In the genomic region with DNA sequence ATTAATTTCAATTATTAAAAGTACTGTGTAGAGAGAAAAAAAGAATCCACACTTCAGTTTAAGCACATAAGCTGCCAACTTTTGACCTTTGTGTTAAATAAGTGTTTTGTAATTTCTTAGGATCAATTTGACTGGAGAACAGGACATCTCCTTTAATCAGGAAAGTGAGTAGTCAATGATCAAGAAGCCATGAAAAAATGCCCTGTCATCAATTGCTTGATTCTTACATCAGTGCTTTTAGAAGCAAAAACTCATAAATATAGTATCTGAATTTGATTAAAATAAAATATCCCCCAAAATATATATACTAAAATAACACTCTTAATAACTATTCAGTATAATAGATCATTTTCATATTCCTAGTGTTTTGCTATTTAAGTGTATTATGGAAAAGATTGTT, we compare ENCODE assay signal across 4 cellular contexts.
TF ChIP-seq lines count a peak whose summit lies in the region.

No MANE protein-coding gene starts in this region.

TF ChIP-seq in HepG2, 621 proteins besides CTCF, POLR2A, EP300 and RAD21:
- no peak for TF ChIP-seq SKI (IDR thresholded peaks at IDR 0.05; ENCODE audit: partially characterized antibody)
- no peak for TF ChIP-seq ISL2 (CRISPR knock-in tag; IDR thresholded peaks at IDR 0.05)
- TF ChIP-seq ZNF160 (CRISPR knock-in tag; IDR thresholded peaks at IDR 0.05), result no peak
- TF ChIP-seq, protein P1, sequence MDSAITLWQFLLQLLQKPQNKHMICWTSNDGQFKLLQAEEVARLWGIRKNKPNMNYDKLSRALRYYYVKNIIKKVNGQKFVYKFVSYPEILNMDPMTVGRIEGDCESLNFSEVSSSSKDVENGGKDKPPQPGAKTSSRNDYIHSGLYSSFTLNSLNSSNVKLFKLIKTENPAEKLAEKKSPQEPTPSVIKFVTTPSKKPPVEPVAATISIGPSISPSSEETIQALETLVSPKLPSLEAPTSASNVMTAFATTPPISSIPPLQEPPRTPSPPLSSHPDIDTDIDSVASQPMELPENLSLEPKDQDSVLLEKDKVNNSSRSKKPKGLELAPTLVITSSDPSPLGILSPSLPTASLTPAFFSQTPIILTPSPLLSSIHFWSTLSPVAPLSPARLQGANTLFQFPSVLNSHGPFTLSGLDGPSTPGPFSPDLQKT (CRISPR knock-in tag; IDR thresholded peaks at IDR 0.05; ENCODE audit: borderline replicate concordance), result no peak
- TF ChIP-seq SMARCE1 (IDR thresholded peaks at IDR 0.05; ENCODE audit: borderline replicate concordance), result no peak
- no peak for TF ChIP-seq ZNF256 (CRISPR knock-in tag; conservative IDR thresholded peaks at IDR 0.05)
- TF ChIP-seq ZFY (CRISPR knock-in tag; IDR thresholded peaks at IDR 0.05), result no peak
- TF ChIP-seq, protein P2, sequence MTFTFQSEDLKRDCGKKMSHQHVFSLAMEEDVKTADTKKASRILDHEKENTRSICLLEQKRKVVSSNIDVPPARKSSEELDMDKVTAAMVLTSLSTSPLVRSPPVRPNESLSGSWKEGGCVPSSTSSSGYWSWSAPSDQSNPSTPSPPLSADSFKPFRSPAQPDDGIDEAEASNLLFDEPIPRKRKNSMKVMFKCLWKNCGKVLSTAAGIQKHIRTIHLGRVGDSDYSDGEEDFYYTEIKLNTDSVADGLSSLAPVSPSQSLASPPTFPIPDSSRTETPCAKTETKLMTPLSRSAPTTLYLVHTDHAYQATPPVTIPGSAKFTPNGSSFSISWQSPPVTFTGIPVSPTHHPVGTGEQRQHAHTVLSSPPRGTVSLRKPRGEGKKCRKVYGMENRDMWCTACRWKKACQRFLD (CRISPR knock-in tag; IDR thresholded peaks at IDR 0.05; ENCODE audit: borderline replicate concordance), result no peak
- TF ChIP-seq CCDC6 (CRISPR knock-in tag; IDR thresholded peaks at IDR 0.05), result no peak
- peak; percentile 81 for TF ChIP-seq MAFF (IDR thresholded peaks at IDR 0.05; ENCODE audit: low read depth, low read length)
- TF ChIP-seq HOXA9 (CRISPR knock-in tag; IDR thresholded peaks at IDR 0.05; ENCODE audit: borderline replicate concordance), result no peak
- peak; percentile 74 to 86 for TF ChIP-seq MAFK (conservative IDR thresholded peaks at IDR 0.05 in 1 of 2, IDR thresholded peaks at IDR 0.05 in 1 of 2; ENCODE audit: low read length in 2 of 2)

TF ChIP-seq in A549, 52 proteins besides CTCF, POLR2A, EP300 and RAD21:
- peak; percentile 62 for TF ChIP-seq MAFK (IDR thresholded peaks at IDR 0.05; ENCODE audit: partially characterized antibody)
- TF ChIP-seq, protein P3, sequence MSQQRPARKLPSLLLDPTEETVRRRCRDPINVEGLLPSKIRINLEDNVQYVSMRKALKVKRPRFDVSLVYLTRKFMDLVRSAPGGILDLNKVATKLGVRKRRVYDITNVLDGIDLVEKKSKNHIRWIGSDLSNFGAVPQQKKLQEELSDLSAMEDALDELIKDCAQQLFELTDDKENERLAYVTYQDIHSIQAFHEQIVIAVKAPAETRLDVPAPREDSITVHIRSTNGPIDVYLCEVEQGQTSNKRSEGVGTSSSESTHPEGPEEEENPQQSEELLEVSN (IDR thresholded peaks at IDR 0.05; ENCODE audit: borderline replicate concordance, low read depth), result no peak
TF ChIP-seq in A549: peak in this region for 1.

TF ChIP-seq in IMR-90, 13 proteins besides CTCF, POLR2A, EP300 and RAD21:
- TF ChIP-seq CEBPB (IDR thresholded peaks at IDR 0.05; ENCODE audit: low read depth, low read length), result no peak
- TF ChIP-seq FOS (IDR thresholded peaks at IDR 0.05; ENCODE audit: low read depth, low read length), result no peak
- no peak for TF ChIP-seq BHLHE40 (IDR thresholded peaks at IDR 0.05; ENCODE audit: low read depth, low read length)
- no peak for TF ChIP-seq CHD1 (IDR thresholded peaks at IDR 0.05; ENCODE audit: low read depth, low read length)
- TF ChIP-seq SMC3 (IDR thresholded peaks at IDR 0.05; ENCODE audit: low read depth, low read length), result no peak
- TF ChIP-seq MAFK (IDR thresholded peaks at IDR 0.05; ENCODE audit: low read depth, low read length), result peak; percentile 76

TF ChIP-seq in K562, 482 proteins besides CTCF, POLR2A, EP300 and RAD21:
- 0 out of 2 replicates have a peak, but pooled peaks have one; percentile 2 for TF ChIP-seq MAFF (IDR thresholded peaks at IDR 0.05; ENCODE audit: low read length)
- TF ChIP-seq CREB1 (IDR thresholded peaks at IDR 0.05), result no peak
- no peak for TF ChIP-seq CREB1 (CRISPR knock-in tag; IDR thresholded peaks at IDR 0.05)
TF ChIP-seq in K562: peak in this region for 1.
